In genomic region chr7:151632750-151633515, GRCh38 we compare ENCODE assay signal across 1 cellular context.
TF ChIP-seq lines count a peak whose summit lies in the region.

No MANE protein-coding gene starts in this region.

TF ChIP-seq in K562, 482 proteins besides CTCF, POLR2A, EP300 and RAD21 (continued from another document and continues in another):
- TF ChIP-seq CHD7 (IDR thresholded peaks at IDR 0.05; ENCODE audit: low read depth, low read length) (no peak), PURB (CRISPR knock-in tag; IDR thresholded peaks at IDR 0.05; ENCODE audit: low read depth) (no peak), L3MBTL2 (IDR thresholded peaks at IDR 0.05) (no peak), PPARD (CRISPR knock-in tag; IDR thresholded peaks at IDR 0.05) (no peak), ILF3 (IDR thresholded peaks at IDR 0.05; ENCODE audit: borderline replicate concordance) (no peak), ZNF134 (CRISPR knock-in tag; conservative IDR thresholded peaks at IDR 0.05) (no peak), MEIS2 (IDR thresholded peaks at IDR 0.05; ENCODE audit: partially characterized antibody) (no peak), ATF1 (CRISPR knock-in tag; IDR thresholded peaks at IDR 0.05) (no peak), ATF1 (tag; IDR thresholded peaks at IDR 0.05) (peak; percentile 46), ZNF695 (CRISPR knock-in tag; IDR thresholded peaks at IDR 0.05) (no peak), ZNF124 (CRISPR knock-in tag; IDR thresholded peaks at IDR 0.05) (no peak), PBX2 (CRISPR knock-in tag; IDR thresholded peaks at IDR 0.05; ENCODE audit: low read depth) (no peak), PBX2 (tag; conservative IDR thresholded peaks at IDR 0.05; ENCODE audit: low read depth) (no peak), ZNF407 (IDR thresholded peaks at IDR 0.05; ENCODE audit: low read depth) (no peak), RFX1 (IDR thresholded peaks at IDR 0.05) (no peak), LEF1 (IDR thresholded peaks at IDR 0.05) (no peak), E4F1 (CRISPR knock-in tag; IDR thresholded peaks at IDR 0.05; ENCODE audit: borderline replicate concordance) (no peak), POLR2AphosphoS2 (IDR thresholded peaks at IDR 0.05; ENCODE audit: low read length) (no peak)
